ENCODE assay signal across 9 cellular contexts in genomic region chr18:79460445-79461300, GRCh38.
DNase-seq lines count a peak whose midpoint lies in the region; ATAC-seq and TF ChIP-seq lines count a peak whose summit lies in the region.
"Had no signal": no experiment of that assay in that cellular context is flagged by ENCODE, and none has a peak within 500 bp of the region (broad histone marks: within the 10 kb centered on the region; RNA-seq: fewer than 3 reads in every experiment).

No MANE protein-coding gene starts in this region.

- intact Hi-C loops in transverse colon (cut with DNase I; ENCODE audit: low total_unique reads), result no loop called here
- intact Hi-C loops in Right ventricle myocardium inferior (cut with DNase I), result no loop called here

- TF ChIP-seq CTCF in GM10266 (IDR thresholded peaks at IDR 0.05; ENCODE audit: control insufficient read depth, insufficient read depth, low read depth, missing control alignments), result no peak
- TF ChIP-seq CTCF in mesothelial cell of epicardium (IDR thresholded peaks at IDR 0.05; ENCODE audit: unreplicated experiment), result no peak
- TF ChIP-seq CTCF in transverse colon (IDR thresholded peaks at IDR 0.05), result no peak

- peak overlapping the region in 1 of 4 donors; percentile 5 for H3K27ac ChIP-seq in transverse colon

- no peak overlapping the region for H3K4me3 ChIP-seq in transverse colon

- H3K4me1 ChIP-seq in transverse colon, result peaks cover 9 to 14% (median 11%) of the 10 kb centered on the region in 4 donors

- H3K27ac Mint-ChIP-seq in central memory CD8-positive, alpha-beta T cell (ENCODE audit: low read depth), result peak overlapping the region; percentile 44
- H3K27ac Mint-ChIP-seq in mesothelial cell of epicardium, result no peak overlapping the region

- no peak for TF ChIP-seq POLR2A in transverse colon (IDR thresholded peaks at IDR 0.05)

- no peaks in the 10 kb centered on the region for H3K9me3 ChIP-seq in transverse colon

- no peaks in the 10 kb centered on the region for H3K9me3 Mint-ChIP-seq in central memory CD8-positive, alpha-beta T cell
- H3K9me3 Mint-ChIP-seq in mesothelial cell of epicardium, result no peaks in the 10 kb centered on the region

- DNase-seq in GM10266 (ENCODE audit: extremely low spot score), result peak; percentile 88
- DNase-seq in central memory CD8-positive, alpha-beta T cell (ENCODE audit: low spot score in 2 of 2), result no peak
- no peak for DNase-seq in mesothelial cell of epicardium (ENCODE audit: low spot score in 2 of 2, unreplicated experiment in 2 of 2)
- no peak for DNase-seq in SHP77 (lab: John Stamatoyannopoulos, UW)
- no peak for DNase-seq in transverse colon
- no peak for DNase-seq in Right ventricle myocardium inferior (ENCODE audit: missing footprints)

- H3K4me3 Mint-ChIP-seq in central memory CD8-positive, alpha-beta T cell, result no peak overlapping the region
- no peak overlapping the region for H3K4me3 Mint-ChIP-seq in mesothelial cell of epicardium

- no peaks in the 10 kb centered on the region for H3K27me3 Mint-ChIP-seq in central memory CD8-positive, alpha-beta T cell
- H3K27me3 Mint-ChIP-seq in mesothelial cell of epicardium (ENCODE audit: low read depth), result no peaks in the 10 kb centered on the region

- no peaks in the 10 kb centered on the region for H3K27me3 ChIP-seq in transverse colon

- no peak for TF ChIP-seq EP300 in transverse colon (IDR thresholded peaks at IDR 0.05; ENCODE audit: low read depth)

- ATAC-seq in GM19438 (IDR thresholded peaks at IDR 0.05; ENCODE audit: low read depth, unreplicated experiment) (peak; percentile 63), HG03175 (IDR thresholded peaks at IDR 0.05; ENCODE audit: unreplicated experiment) (peak; percentile 68), Right ventricle myocardium inferior (no peak)
- ATAC-seq in central memory CD8-positive, alpha-beta T cell (replicated peaks; ENCODE audit: extremely low read depth, poor library complexity, severe bottlenecking), result no peak
- ATAC-seq: Panc1 had no signal

- H3K4me1 Mint-ChIP-seq in central memory CD8-positive, alpha-beta T cell, result no peaks in the 10 kb centered on the region
- peaks cover 12% of the 10 kb centered on the region for H3K4me1 Mint-ChIP-seq in mesothelial cell of epicardium

- H3K36me3 Mint-ChIP-seq in central memory CD8-positive, alpha-beta T cell (ENCODE audit: insufficient read depth), result peaks cover 22% of the 10 kb centered on the region
- H3K36me3 Mint-ChIP-seq in mesothelial cell of epicardium, result no peaks in the 10 kb centered on the region

- H3K36me3 ChIP-seq in transverse colon, result no peaks in the 10 kb centered on the region

- WGBS in transverse colon (ENCODE audit: low coverage in 1 of 2), 2 donors, result 60 to 70% methylated on average over 1 to 15 of the region's 33 CpGs

- in situ Hi-C loops in transverse colon (cut with MboI; ENCODE audit: low pct_ligation_motif_present in 1 of 4, low pct_unique_long_range_greater_than_20kb in 1 of 4, low sequenced_read_pairs in 3 of 4), result no loop called here

Comparison
In these comparisons a context has a peak if more than half of its experiments do, and no peak if none do; other contexts are left out.
1. ATAC-seq: peak in GM19438 (single experiment) and HG03175 (single experiment); none in central memory CD8-positive, alpha-beta T cell (single experiment) and Right ventricle myocardium inferior (single experiment).